ENCODE assay signal across 17 cellular contexts in genomic region chr5:179125789-179126505, GRCh38.
"Had no signal": no experiment of that assay in that cellular context is flagged by ENCODE, and none has a peak within 500 bp of the region (broad histone marks: within the 10 kb centered on the region; RNA-seq: fewer than 3 reads in every experiment).

No MANE protein-coding gene starts in this region.

- H3K4me1 ChIP-seq: foreskin keratinocyte, SJSA1, tibial nerve had no signal

- H3K27me3 ChIP-seq: cardiac muscle cell, dorsolateral prefrontal cortex, foreskin keratinocyte, neutrophil, SJSA1, tibial nerve had no signal

- ATAC-seq: activated T-cell treated with anti-CD3 and anti-CD28 coated beads, Interleukin-2, amount 50 U/mL, for 72 hours; foreskin keratinocyte; naive thymus-derived CD8-positive, alpha-beta T cell had no signal

- H3K36me3 ChIP-seq: cardiac muscle cell, neutrophil had no signal

- DNase-seq: activated naive CD4-positive, alpha-beta T cell; activated naive CD8-positive, alpha-beta T cell treated with anti-CD3 and anti-CD28 coated beads, Interleukin-2, amount 10 ng/mL, durations not matched to agents 7 days and 5 days; activated T-cell treated with anti-CD3 and anti-CD28 coated beads, Interleukin-2, amount 50 U/mL, for 72 hours; amygdala; foreskin keratinocyte; retina; stimulated activated CD4-positive, alpha-beta T cell treated with anti-CD3 and anti-CD28 coated beads, Interleukin-12 subunit alpha, Interleukin-12 subunit beta, amount 100 ng/mL, for 4 hours; stimulated activated CD4-positive, alpha-beta T cell treated with anti-CD3 and anti-CD28 coated beads, Interleukin-1b, Interleukin-23, amount 100 ng/mL, for 48 hours; stimulated activated naive CD4-positive, alpha-beta T cell; T-helper 2 cell had no signal

- H3K9me3 Mint-ChIP-seq: activated naive CD8-positive, alpha-beta T cell treated with anti-CD3 and anti-CD28 coated beads, Interleukin-2, amount 10 ng/mL, durations not matched to agents 7 days and 5 days; activated T-cell treated with anti-CD3 and anti-CD28 coated beads, Interleukin-2, amount 50 U/mL, for 72 hours had no signal

- H3K4me1 Mint-ChIP-seq: activated naive CD8-positive, alpha-beta T cell treated with anti-CD3 and anti-CD28 coated beads, Interleukin-2, amount 10 ng/mL, durations not matched to agents 7 days and 5 days; naive thymus-derived CD8-positive, alpha-beta T cell had no signal

- H3K4me3 ChIP-seq: cardiac muscle cell, dorsolateral prefrontal cortex, SJSA1, tibial nerve had no signal

- H3K27ac Mint-ChIP-seq: activated naive CD8-positive, alpha-beta T cell treated with anti-CD3 and anti-CD28 coated beads, Interleukin-2, amount 10 ng/mL, durations not matched to agents 7 days and 5 days; activated T-cell treated with anti-CD3 and anti-CD28 coated beads, Interleukin-2, amount 50 U/mL, for 72 hours; naive thymus-derived CD8-positive, alpha-beta T cell had no signal

- H3K4me3 Mint-ChIP-seq: activated naive CD8-positive, alpha-beta T cell treated with anti-CD3 and anti-CD28 coated beads, Interleukin-2, amount 10 ng/mL, durations not matched to agents 7 days and 5 days; activated T-cell treated with anti-CD3 and anti-CD28 coated beads, Interleukin-2, amount 50 U/mL, for 72 hours; naive thymus-derived CD8-positive, alpha-beta T cell had no signal

- H3K27ac ChIP-seq: cardiac muscle cell, dorsolateral prefrontal cortex, foreskin keratinocyte, neutrophil, SJSA1, tibial nerve, VCaP had no signal

- H3K36me3 Mint-ChIP-seq: activated naive CD8-positive, alpha-beta T cell treated with anti-CD3 and anti-CD28 coated beads, Interleukin-2, amount 10 ng/mL, durations not matched to agents 7 days and 5 days; naive thymus-derived CD8-positive, alpha-beta T cell had no signal

- H3K27me3 Mint-ChIP-seq: activated naive CD8-positive, alpha-beta T cell treated with anti-CD3 and anti-CD28 coated beads, Interleukin-2, amount 10 ng/mL, durations not matched to agents 7 days and 5 days had no signal
